ENCODE assay signal across 9 cellular contexts in the genomic region with DNA sequence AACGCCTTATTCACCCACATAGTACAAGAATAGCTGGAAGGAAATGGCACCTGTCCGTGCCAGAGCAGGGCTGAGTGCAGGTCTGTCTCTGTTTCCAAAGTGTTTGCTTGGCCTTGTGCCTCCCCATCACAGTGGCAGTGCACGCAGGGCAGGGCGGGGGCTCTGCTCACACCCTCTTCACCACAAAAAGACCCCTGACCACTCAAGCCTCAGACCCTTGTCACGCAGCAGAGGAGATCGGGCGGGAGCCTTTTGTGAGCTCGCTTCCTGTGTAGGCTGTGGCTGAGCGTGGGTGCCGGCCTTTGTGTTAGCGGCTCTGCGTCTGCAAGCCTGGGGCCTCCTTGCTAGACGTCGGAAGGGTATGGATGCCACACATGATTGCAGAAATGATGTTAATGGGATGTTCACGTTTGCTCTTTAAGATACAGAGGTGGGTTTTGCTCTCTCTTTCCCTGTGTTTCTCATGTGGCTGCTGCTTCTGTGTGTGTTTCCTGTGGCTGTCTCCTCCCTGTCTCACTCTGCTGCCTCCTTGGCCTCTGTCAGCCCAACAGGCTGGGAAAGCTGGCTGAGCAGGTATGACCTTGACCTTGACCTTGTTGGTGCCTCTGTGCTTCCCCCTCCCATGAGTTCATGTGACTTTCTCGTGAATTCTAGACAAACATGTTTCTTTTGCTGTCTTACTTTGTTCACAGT. TPM values are rescaled to one million over a fixed set of nuclear protein-coding genes. Genes with fewer than 3 reads are reported as not detected.
DNase-seq lines count a peak whose midpoint lies in the region; ATAC-seq and TF ChIP-seq lines count a peak whose summit lies in the region.
"Had no signal": no experiment of that assay in that cellular context is flagged by ENCODE, and none has a peak within 500 bp of the region (broad histone marks: within the 10 kb centered on the region; RNA-seq: fewer than 3 reads in every experiment).

No MANE protein-coding gene starts in this region.

- H3K27me3 Mint-ChIP-seq in stimulated activated naive CD8-positive, alpha-beta T cell treated with anti-CD3 and anti-CD28 coated beads, Interleukin-15, amount 100 ng/mL, for 72 hours: no peaks in the 10 kb centered on the region

- H3K9ac ChIP-seq in OCI-LY1 (ENCODE audit: low read length): peak overlapping the region; percentile 68

- no peaks in the 10 kb centered on the region for H3K27me3 ChIP-seq in OCI-LY1 (ENCODE audit: insufficient read depth, low read length)

- H3K4me1 ChIP-seq in OCI-LY1 (ENCODE audit: insufficient read depth, low read length, severe bottlenecking): peaks cover 30% of the 10 kb centered on the region
- no peaks in the 10 kb centered on the region for H3K4me1 ChIP-seq in mesodermal cell (ENCODE audit: control insufficient read depth, insufficient read depth, low read length, poor library complexity, severe bottlenecking)

- ATAC-seq in stimulated activated naive CD8-positive, alpha-beta T cell treated with anti-CD3 and anti-CD28 coated beads, Interleukin-15, amount 100 ng/mL, for 72 hours: peak; percentile 84
- ATAC-seq in GM19452 (IDR thresholded peaks at IDR 0.05; ENCODE audit: unreplicated experiment): no peak
- ATAC-seq in GM18870 (IDR thresholded peaks at IDR 0.05; ENCODE audit: unreplicated experiment): no peak

- H3K4me3 ChIP-seq in OCI-LY1 (ENCODE audit: low read depth, low read length, poor library complexity, severe bottlenecking): peak overlapping the region; percentile 50
- no peak overlapping the region for H3K4me3 ChIP-seq in mesodermal cell (ENCODE audit: extremely low read depth, insufficient read depth, low read length, poor library complexity, severe bottlenecking)

- H3K27ac ChIP-seq in OCI-LY1 (ENCODE audit: low read depth, low read length, poor library complexity, severe bottlenecking): peak overlapping the region; percentile 94
- H3K27ac ChIP-seq in mesodermal cell (ENCODE audit: low read depth, low read length, severe bottlenecking): peak overlapping the region; percentile 36

- peak overlapping the region; percentile 87 to 88 for H3K4me3 Mint-ChIP-seq in stimulated activated naive CD8-positive, alpha-beta T cell treated with anti-CD3 and anti-CD28 coated beads, Interleukin-15, amount 100 ng/mL, for 72 hours

- H3K4me1 Mint-ChIP-seq in stimulated activated naive CD8-positive, alpha-beta T cell treated with anti-CD3 and anti-CD28 coated beads, Interleukin-15, amount 100 ng/mL, for 72 hours: peaks cover 96% of the 10 kb centered on the region

- no peaks in the 10 kb centered on the region for H3F3A ChIP-seq in OCI-LY1 (ENCODE audit: insufficient read depth, low read length)

- H3K4me2 ChIP-seq in OCI-LY1 (ENCODE audit: low read length): peak overlapping the region; percentile 69

- WGBS in mesodermal cell (ENCODE audit: insufficient coverage in 2 of 2), 2 experiments: 93 to 97% methylated on average over 12 to 13 of the region's 16 CpGs

- H3K9me3 ChIP-seq in OCI-LY1 (ENCODE audit: low read length): no peaks in the 10 kb centered on the region
- H3K9me3 ChIP-seq in mesodermal cell (ENCODE audit: control insufficient read depth, low read length): no peaks in the 10 kb centered on the region

- H2AFZ ChIP-seq in OCI-LY1 (ENCODE audit: low read length): peak overlapping the region; percentile 73; the same call in 1 of the 2 replicates

- H3K27ac Mint-ChIP-seq in stimulated activated naive CD8-positive, alpha-beta T cell treated with anti-CD3 and anti-CD28 coated beads, Interleukin-15, amount 100 ng/mL, for 72 hours: peak overlapping the region; percentile 97 to 98

- no peaks in the 10 kb centered on the region for H3K9me3 Mint-ChIP-seq in stimulated activated naive CD8-positive, alpha-beta T cell treated with anti-CD3 and anti-CD28 coated beads, Interleukin-15, amount 100 ng/mL, for 72 hours

- no peaks in the 10 kb centered on the region for H3K9me2 ChIP-seq in OCI-LY1 (ENCODE audit: low read depth, low read length)

- no peak for TF ChIP-seq CTCF in OCI-LY1 (IDR thresholded peaks at IDR 0.05; ENCODE audit: low read length)

- DNase-seq in activated T-helper 9 cell treated with anti-CD3 and anti-CD28 coated beads, Interleukin-2, amount 50 U/mL, for 16 hours (ENCODE audit: low read depth): peak; percentile 36
- DNase-seq in stimulated activated naive CD8-positive, alpha-beta T cell treated with anti-CD3 and anti-CD28 coated beads, Interleukin-15, amount 100 ng/mL, for 72 hours: peak; percentile 70 to 74
- no peak for DNase-seq in medulla oblongata (ENCODE audit: extremely low spot score)
- no peak for DNase-seq in iPS-NIHi7 (ENCODE audit: extremely low spot score)
- DNase-seq: kidney glomerular epithelial cell had no signal

- H3K79me2 ChIP-seq in OCI-LY1 (ENCODE audit: insufficient read depth, low read length): no peaks in the 10 kb centered on the region

- H3K36me3 ChIP-seq in OCI-LY1 (ENCODE audit: insufficient read depth, low read length) (peaks cover 45% of the 10 kb centered on the region), mesodermal cell (ENCODE audit: control insufficient read depth, insufficient read depth, low read length) (peaks cover 94% of the 10 kb centered on the region)

- no peaks in the 10 kb centered on the region for H4K20me1 ChIP-seq in OCI-LY1 (ENCODE audit: insufficient read depth, low read length)

RNA-seq across cellular contexts. Expression of a gene that starts 45.4 kb away (rescaled TPM):
- 3.7 TPM for polyA plus RNA-seq in mesodermal cell (2013, experiment 1 of 2)
- 4.0 TPM for polyA plus RNA-seq in mesodermal cell (2013, experiment 2 of 2)

Comparison
In these comparisons a context has a peak if more than half of its experiments do, and no peak if none do; other contexts are left out.
1. DNase-seq: peak in activated T-helper 9 cell treated with anti-CD3 and anti-CD28 coated beads, Interleukin-2, amount 50 U/mL, for 16 hours (single experiment) and stimulated activated naive CD8-positive, alpha-beta T cell treated with anti-CD3 and anti-CD28 coated beads, Interleukin-15, amount 100 ng/mL, for 72 hours (2 of 2); none in medulla oblongata (single experiment) and iPS-NIHi7 (single experiment).